Comparison of ENCODE assay signal across 25 cellular contexts in genomic region chr3:31861839-31862238, GRCh38.
"Had no signal": no experiment of that assay in that cellular context is flagged by ENCODE, and none has a peak within 500 bp of the region (broad histone marks: within the 10 kb centered on the region; RNA-seq: fewer than 3 reads in every experiment).

No MANE protein-coding gene starts in this region.

- H3K9me3 ChIP-seq: heart left ventricle, right atrium auricular region, tibial nerve had no signal

- H3K27me3 Mint-ChIP-seq: activated CD4-positive, alpha-beta memory T cell treated with anti-CD3 and anti-CD28 coated beads, Interleukin-2, amount 10 ng/mL, durations not matched to agents 7 days and 5 days; activated CD4-positive, alpha-beta T cell treated with anti-CD3 and anti-CD28 coated beads, Interleukin-2, amount 10 ng/mL, durations not matched to agents 7 days and 5 days; activated naive CD8-positive, alpha-beta T cell treated with anti-CD3 and anti-CD28 coated beads, Interleukin-2, amount 50 U/mL, for 24 hours; activated T-cell treated with anti-CD3 and anti-CD28 coated beads, Interleukin-2, amount 50 U/mL, for 24 hours had no signal

- H3K9me3 Mint-ChIP-seq: activated CD4-positive, alpha-beta memory T cell treated with anti-CD3 and anti-CD28 coated beads, Interleukin-2, amount 10 ng/mL, durations not matched to agents 7 days and 5 days; activated CD4-positive, alpha-beta T cell treated with anti-CD3 and anti-CD28 coated beads, Interleukin-2, amount 10 ng/mL, durations not matched to agents 7 days and 5 days; activated naive CD8-positive, alpha-beta T cell treated with anti-CD3 and anti-CD28 coated beads, Interleukin-2, amount 50 U/mL, for 24 hours; activated T-cell treated with anti-CD3 and anti-CD28 coated beads, Interleukin-2, amount 50 U/mL, for 24 hours; activated T-helper 17 cell treated with anti-CD3 and anti-CD28 coated beads, Interleukin-2, amount 50 U/mL, for 72 hours; naive thymus-derived CD4-positive, alpha-beta T cell; neural crest cell had no signal

- ATAC-seq: activated naive CD8-positive, alpha-beta T cell treated with anti-CD3 and anti-CD28 coated beads, Interleukin-2, amount 50 U/mL, for 24 hours; activated T-helper 17 cell treated with anti-CD3 and anti-CD28 coated beads, Interleukin-2, amount 50 U/mL, for 72 hours; esophagus mucosa; heart left ventricle; naive thymus-derived CD4-positive, alpha-beta T cell had no signal

- H3K4me1 ChIP-seq: heart left ventricle, right atrium auricular region, tibial nerve had no signal

- H3K27ac Mint-ChIP-seq: activated CD4-positive, alpha-beta memory T cell treated with anti-CD3 and anti-CD28 coated beads, Interleukin-2, amount 10 ng/mL, durations not matched to agents 7 days and 5 days; activated CD4-positive, alpha-beta T cell treated with anti-CD3 and anti-CD28 coated beads, Interleukin-2, amount 10 ng/mL, durations not matched to agents 7 days and 5 days; activated naive CD8-positive, alpha-beta T cell treated with anti-CD3 and anti-CD28 coated beads, Interleukin-2, amount 50 U/mL, for 24 hours; activated T-cell treated with anti-CD3 and anti-CD28 coated beads, Interleukin-2, amount 50 U/mL, for 24 hours; activated T-helper 17 cell treated with anti-CD3 and anti-CD28 coated beads, Interleukin-2, amount 50 U/mL, for 72 hours; naive thymus-derived CD4-positive, alpha-beta T cell had no signal

- H3K4me1 Mint-ChIP-seq: activated CD4-positive, alpha-beta memory T cell treated with anti-CD3 and anti-CD28 coated beads, Interleukin-2, amount 10 ng/mL, durations not matched to agents 7 days and 5 days; activated CD4-positive, alpha-beta T cell treated with anti-CD3 and anti-CD28 coated beads, Interleukin-2, amount 10 ng/mL, durations not matched to agents 7 days and 5 days; activated T-helper 17 cell treated with anti-CD3 and anti-CD28 coated beads, Interleukin-2, amount 50 U/mL, for 72 hours; neural crest cell had no signal

- H3K4me3 ChIP-seq: heart left ventricle, right atrium auricular region, tibial nerve had no signal

- H3K36me3 Mint-ChIP-seq: naive thymus-derived CD4-positive, alpha-beta T cell had no signal

- H3K27me3 ChIP-seq: heart left ventricle, right atrium auricular region, tibial nerve had no signal

- H3K36me3 ChIP-seq: heart left ventricle, right atrium auricular region, tibial nerve had no signal

- H3K27ac ChIP-seq: heart left ventricle, right atrium auricular region, tibial nerve, VCaP had no signal

- H3K4me3 Mint-ChIP-seq: activated CD4-positive, alpha-beta memory T cell treated with anti-CD3 and anti-CD28 coated beads, Interleukin-2, amount 10 ng/mL, durations not matched to agents 7 days and 5 days; activated CD4-positive, alpha-beta T cell treated with anti-CD3 and anti-CD28 coated beads, Interleukin-2, amount 10 ng/mL, durations not matched to agents 7 days and 5 days; activated naive CD8-positive, alpha-beta T cell treated with anti-CD3 and anti-CD28 coated beads, Interleukin-2, amount 50 U/mL, for 24 hours; activated T-cell treated with anti-CD3 and anti-CD28 coated beads, Interleukin-2, amount 50 U/mL, for 24 hours; activated T-helper 17 cell treated with anti-CD3 and anti-CD28 coated beads, Interleukin-2, amount 50 U/mL, for 72 hours; naive thymus-derived CD4-positive, alpha-beta T cell; neural crest cell had no signal

- DNase-seq: activated CD4-positive, alpha-beta memory T cell treated with anti-CD3 and anti-CD28 coated beads, Interleukin-2, amount 10 ng/mL, durations not matched to agents 7 days and 5 days; activated CD4-positive, alpha-beta T cell treated with anti-CD3 and anti-CD28 coated beads for 1 hour; activated CD4-positive, alpha-beta T cell treated with anti-CD3 and anti-CD28 coated beads, Interleukin-2, amount 10 ng/mL, durations not matched to agents 7 days and 5 days; activated CD8-positive, alpha-beta memory T cell treated with anti-CD3 and anti-CD28 coated beads, Interleukin-2, amount 50 U/mL, for 48 hours; activated gamma-delta T cell treated with Interleukin-2 at 50 U/mL for 16 hours; activated naive CD4-positive, alpha-beta T cell treated with anti-CD3 and anti-CD28 coated beads, Interleukin-2, amount 50 U/mL, for 16 hours; activated naive CD8-positive, alpha-beta T cell treated with anti-CD3 and anti-CD28 coated beads, Interleukin-2, amount 50 U/mL, for 24 hours; activated T-cell treated with anti-CD3 and anti-CD28 coated beads, Interleukin-2, amount 50 U/mL, for 24 hours; amygdala; central memory CD4-positive, alpha-beta T cell; foreskin fibroblast; heart left ventricle; midbrain; naive thymus-derived CD4-positive, alpha-beta T cell; nucleus accumbens; stimulated activated CD4-positive, alpha-beta T cell treated with anti-CD3 and anti-CD28 coated beads, Interleukin-15, amount 100 ng/mL, for 24 hours; stimulated activated CD4-positive, alpha-beta T cell treated with anti-CD3 and anti-CD28 coated beads, Interleukin-2, amount 100 ng/mL, for 24 hours; stimulated activated naive CD4-positive, alpha-beta T cell treated with Interleukin-2 at 50 U/mL for 16 hours; T-helper 9 cell had no signal
